In genomic region chr12:111151441-111151840, GRCh38 we compare ENCODE assay signal across 23 cellular contexts.
DNase-seq lines count a peak whose midpoint lies in the region; ATAC-seq and TF ChIP-seq lines count a peak whose summit lies in the region.
"Had no signal": no experiment of that assay in that cellular context is flagged by ENCODE, and none has a peak within 500 bp of the region (broad histone marks: within the 10 kb centered on the region; RNA-seq: fewer than 3 reads in every experiment).

No MANE protein-coding gene starts in this region.

- intact Hi-C loops in spleen (cut with DNase I; ENCODE audit: low total_unique reads): no loop called here

- H3K4ac ChIP-seq in neuronal stem cell (ENCODE audit: low read length): no peak overlapping the region

- no peak overlapping the region for H2BK15ac ChIP-seq in neuronal stem cell (ENCODE audit: low read length)

- H3K9me3 ChIP-seq in SK-N-MC (ENCODE audit: low read depth, low read length): no peaks in the 10 kb centered on the region
- H3K9me3 ChIP-seq in lung (ENCODE audit: control insufficient read depth in 2 of 2, insufficient read depth in 1 of 2, low read length in 1 of 2): peaks cover 0 to 4% of the 10 kb centered on the region in 2 donors
- no peaks in the 10 kb centered on the region for H3K9me3 ChIP-seq in neuronal stem cell (replicated peaks in 1 of 2; ENCODE audit: control insufficient read depth in 2 of 2, insufficient read depth in 1 of 2, low read depth in 1 of 2, low read length in 2 of 2)
- peaks cover 0 to 6% (median 0%) of the 10 kb centered on the region in 8 donors for H3K9me3 ChIP-seq in spleen
- H3K9me3 ChIP-seq: A549; BE2C; BLaER1 treated with 17β-estradiol and CSF1 and Interleukin-3, amounts not matched to agents 10 nM and 100 nM had no signal

- DNase-seq in SK-N-MC (ENCODE audit: low read depth, low spot score): no peak
- no peak for DNase-seq in lung (ENCODE audit: low spot score)
- no peak for DNase-seq in neuronal stem cell (ENCODE audit: low spot score)
- DNase-seq in spleen: peak; percentile 18
- DNase-seq in amniotic stem cell (lab: John Stamatoyannopoulos, UW): no peak
- DNase-seq in immature natural killer cell: no peak
- no peak for DNase-seq in NCI-H2107 treated with DMSO at 0.1 percent for 48 hours (lab: John Stamatoyannopoulos, UW; ENCODE audit: unreplicated experiment)
- DNase-seq: 8988T; ACHN; AML-193; BE2C; CD4-positive, alpha-beta T cell; CD8-positive, alpha-beta memory T cell; DMS 273 treated with DMSO at 0.1 percent for 48 hours; DMS79; EL; GDM1; GOT3; HCEC 1CT had no signal

- H3K36me3 ChIP-seq in SK-N-MC (ENCODE audit: insufficient read depth, low read length) (no peaks in the 10 kb centered on the region), lung (ENCODE audit: control insufficient read depth in 2 of 2, insufficient read depth in 2 of 2, low read length in 2 of 2) (no peaks in the 10 kb centered on the region), neuronal stem cell (replicated peaks in 1 of 2; ENCODE audit: control insufficient read depth in 2 of 2, insufficient read depth in 2 of 2, low read length in 2 of 2) (no peaks in the 10 kb centered on the region), spleen (no peaks in the 10 kb centered on the region)
- H3K36me3 ChIP-seq: BE2C; BLaER1 treated with 17β-estradiol and CSF1 and Interleukin-3, amounts not matched to agents 10 nM and 100 nM had no signal

- peaks cover 3% of the 10 kb centered on the region for H3K27me3 ChIP-seq in lung (ENCODE audit: control insufficient read depth, insufficient read depth)
- H3K27me3 ChIP-seq in neuronal stem cell (ENCODE audit: control insufficient read depth in 3 of 3, insufficient read depth in 3 of 3, low read depth in 1 of 3, low read length in 3 of 3): no peaks in the 10 kb centered on the region
- peaks cover 0 to 80% (median 4%) of the 10 kb centered on the region in 7 donors for H3K27me3 ChIP-seq in spleen (replicated peaks in 1 of 7)
- H3K27me3 ChIP-seq: BE2C had no signal

- H3K14ac ChIP-seq in neuronal stem cell (ENCODE audit: low read length): no peak overlapping the region

- no peak for TF ChIP-seq POLR2A in spleen (IDR thresholded peaks at IDR 0.05)

- H3K4me1 Mint-ChIP-seq in immature natural killer cell: no peaks in the 10 kb centered on the region
- H3K4me1 Mint-ChIP-seq: CD8-positive, alpha-beta memory T cell had no signal

- H3K23ac ChIP-seq in neuronal stem cell (ENCODE audit: low read depth, low read length, poor library complexity): no peak overlapping the region

- peaks cover 2 to 11% (median 4%) of the 10 kb centered on the region in 3 donors for H3K27me3 Mint-ChIP-seq in immature natural killer cell (ENCODE audit: low read depth in 3 of 3)

- no peak overlapping the region for H3K4me2 ChIP-seq in neuronal stem cell (ENCODE audit: insufficient read depth, low read length, poor library complexity, severe bottlenecking)
- H3K4me2 ChIP-seq: A549 had no signal

- TF ChIP-seq CTCF in lung (IDR thresholded peaks at IDR 0.05; ENCODE audit: control extremely low read depth, extremely low read depth) (no peak), spleen (IDR thresholded peaks at IDR 0.05 in 8 of 11, conservative IDR thresholded peaks at IDR 0.05 in 3 of 11) (no peak)

- no peak overlapping the region for H2AK5ac ChIP-seq in neuronal stem cell (ENCODE audit: low read depth, low read length)

- H3K4me3 ChIP-seq in SK-N-MC: peak overlapping the region; percentile 65
- H3K4me3 ChIP-seq in lung: peak overlapping the region; percentile 7
- peak overlapping the region in 1 of 2 donors; percentile 1 for H3K4me3 ChIP-seq in neuronal stem cell (ENCODE audit: low read length in 2 of 2)
- H3K4me3 ChIP-seq in spleen: no peak overlapping the region
- H3K4me3 ChIP-seq: A549; BLaER1 treated with 17β-estradiol and CSF1 and Interleukin-3, amounts not matched to agents 10 nM and 100 nM; GM12878 had no signal

- no peak overlapping the region for H3K27ac Mint-ChIP-seq in immature natural killer cell
- H3K27ac Mint-ChIP-seq: CD4-positive, alpha-beta T cell; CD8-positive, alpha-beta memory T cell had no signal

- no peak overlapping the region for H2AFZ ChIP-seq in neuronal stem cell (ENCODE audit: low read length)

- no peak for ATAC-seq in lung (ENCODE audit: insufficient read depth, low FRiP score)
- ATAC-seq: A549, GM12878 had no signal

- peaks cover 0 to 2% (median 0%) of the 10 kb centered on the region in 6 donors for H3K9me3 Mint-ChIP-seq in immature natural killer cell
- H3K9me3 Mint-ChIP-seq: CD14-positive monocyte; CD4-positive, alpha-beta T cell had no signal

- no peak overlapping the region for H2BK5ac ChIP-seq in neuronal stem cell (ENCODE audit: low read length)

- H3K9ac ChIP-seq in SK-N-MC (ENCODE audit: insufficient read length) (no peak overlapping the region), neuronal stem cell (ENCODE audit: low read depth, low read length, poor library complexity) (no peak overlapping the region)
- H3K9ac ChIP-seq: BLaER1 treated with 17β-estradiol and CSF1 and Interleukin-3, amounts not matched to agents 10 nM and 100 nM had no signal

- no peak overlapping the region for H2BK12ac ChIP-seq in neuronal stem cell (ENCODE audit: low read length)

- H3K27ac ChIP-seq in SK-N-MC (peak overlapping the region; percentile 53), lung (ENCODE audit: low read depth in 1 of 2, low read length in 1 of 2) (no peak overlapping the region), neuronal stem cell (replicated peaks; ENCODE audit: low read length) (no peak overlapping the region), spleen (no peak overlapping the region)
- H3K27ac ChIP-seq: A549; BLaER1 treated with 17β-estradiol and CSF1 and Interleukin-3, amounts not matched to agents 10 nM and 100 nM had no signal

- no peak overlapping the region for H2BK120ac ChIP-seq in neuronal stem cell (ENCODE audit: low read depth, low read length)

- H4K91ac ChIP-seq in neuronal stem cell (ENCODE audit: low read depth, low read length, poor library complexity): no peak overlapping the region

- no peaks in the 10 kb centered on the region for H3K79me1 ChIP-seq in neuronal stem cell (ENCODE audit: low read depth, low read length)

- H3K18ac ChIP-seq in neuronal stem cell (ENCODE audit: low read length): peak overlapping the region; percentile 27

- H3K36me3 Mint-ChIP-seq in immature natural killer cell: no peaks in the 10 kb centered on the region
- H3K36me3 Mint-ChIP-seq: CD14-positive monocyte; CD8-positive, alpha-beta memory T cell had no signal

- H3K4me1 ChIP-seq in lung (ENCODE audit: control insufficient read depth in 2 of 2, insufficient read depth in 2 of 2, low read length in 2 of 2) (no peaks in the 10 kb centered on the region), neuronal stem cell (ENCODE audit: control insufficient read depth in 2 of 2, insufficient read depth in 1 of 2, low read depth in 1 of 2, low read length in 2 of 2) (peaks cover 0 to 4% of the 10 kb centered on the region in 2 donors), spleen (peaks cover 0 to 9% (median 3%) of the 10 kb centered on the region in 6 donors)
- H3K4me1 ChIP-seq: A549, BE2C had no signal

- H3K4me3 Mint-ChIP-seq in immature natural killer cell: no peak overlapping the region
- H3K4me3 Mint-ChIP-seq: CD14-positive monocyte; CD4-positive, alpha-beta T cell; CD8-positive, alpha-beta memory T cell had no signal

- no peak overlapping the region for H4K8ac ChIP-seq in neuronal stem cell (ENCODE audit: low read depth, low read length)

- 88 to 94% methylated on average over 14 of the region's 14 CpGs for WGBS in lung, 2 donors
- WGBS in neuronal stem cell (ENCODE audit: extremely low coverage in 2 of 2, insufficient read length in 2 of 2, insufficient replicate concordance in 1 of 2), 2 donors: no CpG with 5 or more reads among the region's 14 CpGs
- WGBS in spleen, 5 donors: 89 to 97% (median 93%) methylated on average over 14 of the region's 14 CpGs

Comparison
In these comparisons a context has a peak if more than half of its experiments do, and no peak if none do; other contexts are left out.
1. H3K4me3 ChIP-seq: peak in SK-N-MC (single experiment) and lung (single experiment); none in spleen (0 of 8).